Comparison of ENCODE assay signal across 11 cellular contexts in the genomic region with DNA sequence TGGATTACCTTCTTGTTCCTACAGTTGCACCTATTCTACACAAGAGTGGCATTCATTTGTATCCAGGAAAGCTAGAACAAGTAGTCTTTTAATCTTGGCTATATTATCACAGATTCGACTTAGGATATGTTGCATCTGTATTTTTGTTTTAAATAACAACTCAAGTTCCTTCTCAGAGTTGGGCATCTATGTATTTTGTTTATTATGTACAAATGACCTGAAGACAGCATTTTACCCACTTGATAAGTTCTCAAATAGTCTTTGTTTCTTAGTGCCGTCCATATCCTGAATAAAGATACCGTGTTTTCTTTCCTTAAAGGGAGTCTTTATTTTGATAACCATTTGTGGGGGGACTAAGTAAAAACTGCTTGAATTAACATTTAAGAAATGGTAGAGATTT. TPM values are rescaled to one million over a fixed set of nuclear protein-coding genes. Genes with fewer than 3 reads are reported as not detected.
A peak's percentile ranks its signal among the peaks of the same experiment; 100 is the strongest.
DNase-seq lines count a peak whose midpoint lies in the region; ATAC-seq and TF ChIP-seq lines count a peak whose summit lies in the region.
"Had no signal": no experiment of that assay in that cellular context is flagged by ENCODE, and none has a peak within 500 bp of the region (broad histone marks: within the 10 kb centered on the region; RNA-seq: fewer than 3 reads in every experiment).

No MANE protein-coding gene starts in this region.

- H3K4me1 Mint-ChIP-seq in Calu3 (ENCODE audit: low read depth, unreplicated experiment) = peaks cover 37% of the 10 kb centered on the region

- intact Hi-C loops in Calu3 (cut with micrococcal nuclease; ENCODE audit: unreplicated experiment) (no loop called here), sigmoid colon (cut with DNase I) (loop anchor here (5.0 to 10.0 kb wide), 3 partner anchors 180 to 1887 kb away; a partner anchor contains a TSS)

- H3K27ac ChIP-seq in SJSA1 (no peak overlapping the region), sigmoid colon (no peak overlapping the region)

- peak overlapping the region; percentile 90 for H3K27ac Mint-ChIP-seq in Calu3 (ENCODE audit: unreplicated experiment)

- H3K27me3 ChIP-seq in SJSA1 (replicated peaks) (no peaks in the 10 kb centered on the region), sigmoid colon (no peaks in the 10 kb centered on the region)

- H3K9me3 Mint-ChIP-seq in Calu3 (ENCODE audit: low read depth, unreplicated experiment) = no peaks in the 10 kb centered on the region

- BruUV-seq in Calu3 (replicated peaks; lab: Mats Ljungman, UMichigan) = no TSS peak

- H3K9me3 ChIP-seq in SJSA1 (replicated peaks) = no peaks in the 10 kb centered on the region
- H3K9me3 ChIP-seq in sigmoid colon = no peaks in the 10 kb centered on the region

- H3K36me3 ChIP-seq in SJSA1 = peaks cover 70% of the 10 kb centered on the region
- H3K36me3 ChIP-seq in sigmoid colon = peaks cover 0 to 12% (median 7%) of the 10 kb centered on the region in 4 donors

- CTCF ChIA-PET in Calu3 (lab: Charles Lee) = interaction anchor here (1.2 kb wide), 1 partner anchor 51 kb away, joined by 3 read pairs; no protein-coding TSS in a partner anchor

- H3K27me3 Mint-ChIP-seq in Calu3 (ENCODE audit: unreplicated experiment) = no peaks in the 10 kb centered on the region

- no peak for TF ChIP-seq POLR2A in sigmoid colon (IDR thresholded peaks at IDR 0.05)

- TF ChIP-seq CTCF in Calu3 (IDR thresholded peaks at IDR 0.05; ENCODE audit: unreplicated experiment) (no peak), fibroblast of the aortic adventitia (IDR thresholded peaks at IDR 0.05; ENCODE audit: insufficient read depth, low read length) (no peak), sigmoid colon (IDR thresholded peaks at IDR 0.05) (no peak)

- H3K4me3 ChIP-seq in SJSA1 (peak overlapping the region; percentile 9; the same call in 1 of the 2 replicates), fibroblast of the aortic adventitia (ENCODE audit: low read depth, low read length) (peak overlapping the region; percentile 84), sigmoid colon (peak overlapping the region in 3 of 4 donors; percentile 91 to 96 (median 92))

- H3K4me1 ChIP-seq in SJSA1 (replicated peaks) (peaks cover 28% of the 10 kb centered on the region), sigmoid colon (peaks cover 0 to 56% (median 34%) of the 10 kb centered on the region in 4 donors)

- WGBS in sigmoid colon, 2 donors = 8 to 64% methylated on average over 3 of the region's 3 CpGs

- TF ChIP-seq EP300 in sigmoid colon (IDR thresholded peaks at IDR 0.05) = no peak

- H3K4me3 Mint-ChIP-seq in Calu3 (ENCODE audit: low read depth, unreplicated experiment) = peak overlapping the region; percentile 98

- DNase-seq in Calu3 = no peak
- DNase-seq in SJSA1 (ENCODE audit: low read depth in 1 of 2, low spot score in 2 of 2) = no peak
- no peak for DNase-seq in fibroblast of the aortic adventitia (ENCODE audit: low read depth)
- no peak for DNase-seq in sigmoid colon
- no peak for DNase-seq in COLO668 (lab: John Stamatoyannopoulos, UW; ENCODE audit: unreplicated experiment)
- DNase-seq in GM19240 (ENCODE audit: insufficient read length, low spot score) = no peak
- DNase-seq: NCI-H1105 treated with DMSO at 0.1 percent for 48 hours, SHP77 had no signal

- no peak for ATAC-seq in GM19023 (IDR thresholded peaks at IDR 0.05; ENCODE audit: unreplicated experiment)
- ATAC-seq in GM19397 (IDR thresholded peaks at IDR 0.05; ENCODE audit: unreplicated experiment) = no peak
- ATAC-seq: left lobe of liver had no signal

- H3K36me3 Mint-ChIP-seq in Calu3 (ENCODE audit: insufficient read depth, unreplicated experiment) = peaks cover 72% of the 10 kb centered on the region

RNA-seq across cellular contexts. Expression of a gene that starts 2.9 kb away (rescaled TPM):
- total RNA-seq in Calu3 (2022) (375 and 411 TPM in 2 replicates), fibroblast of the aortic adventitia (ENCODE audit: low replicate concordance) (101 and 286 TPM in 2 replicates), sigmoid colon (100 to 1,000 TPM in 1 of 4 donors, 10 to 100 TPM in 3; 70.9 to 129 (median 81.2) TPM)
- 89.4 and 109 TPM in 2 replicates for total RNA-seq in SJSA1 (2014; rRNA removed; shearing (Covaris generic))
- polyA plus RNA-seq in sigmoid colon = 100 to 1,000 TPM in 2 of 3 donors, 10 to 100 TPM in 1; 75.7 to 135 (median 116) TPM

Comparison
In these comparisons a context has a peak if more than half of its experiments do, and no peak if none do; other contexts are left out.
1. H3K4me3 ChIP-seq: peak in every context shown above with its lines; median percentile 92 in sigmoid colon; 84 in fibroblast of the aortic adventitia; 9 in SJSA1.